34 cellular contexts compared by ENCODE assay signal in genomic region chr19:32887572-32887971, GRCh38.
"Had no signal": no experiment of that assay in that cellular context is flagged by ENCODE, and none has a peak within 500 bp of the region (broad histone marks: within the 10 kb centered on the region; RNA-seq: fewer than 3 reads in every experiment).

No MANE protein-coding gene starts in this region.

- DNase-seq: Karpas-422, Kasumi-1, MG63, MM.1S, MV-4-11, NCI-H1048, NCI-H1092, NCI-H1092 treated with DMSO at 0.1 percent for 48 hours, NCI-H1105, NCI-H1105 treated with DMSO at 0.1 percent for 48 hours, NCI-H1417, NCI-H1417 treated with DMSO at 0.1 percent for 48 hours, NCI-H1436, NCI-H1436 treated with DMSO at 0.1 percent for 48 hours, NCI-H146, NCI-H1694, NCI-H1694 treated with DMSO at 0.1 percent for 48 hours, NCI-H187, NCI-H187 treated with DMSO at 0.1 percent for 48 hours, NCI-H1930, NCI-H2029, NCI-H2029 treated with DMSO at 0.1 percent for 48 hours, NCI-H2081, NCI-H2081 treated with DMSO at 0.1 percent for 48 hours, NCI-H2107, NCI-H2171, NCI-H2171 treated with DMSO at 0.1 percent for 48 hours, NCI-H2227 treated with DMSO at 0.1 percent for 48 hours, NCI-H226, NCI-H345, NCI-H446, NCI-H446 treated with DMSO at 0.1 percent for 48 hours, NCI-H510A, NCI-H510A treated with DMSO at 0.1 percent for 48 hours had no signal

- H3K27me3 ChIP-seq: MG63 had no signal

- H3K4me3 ChIP-seq: MG63 had no signal
